1 cellular context compared by ENCODE assay signal in the genomic region with DNA sequence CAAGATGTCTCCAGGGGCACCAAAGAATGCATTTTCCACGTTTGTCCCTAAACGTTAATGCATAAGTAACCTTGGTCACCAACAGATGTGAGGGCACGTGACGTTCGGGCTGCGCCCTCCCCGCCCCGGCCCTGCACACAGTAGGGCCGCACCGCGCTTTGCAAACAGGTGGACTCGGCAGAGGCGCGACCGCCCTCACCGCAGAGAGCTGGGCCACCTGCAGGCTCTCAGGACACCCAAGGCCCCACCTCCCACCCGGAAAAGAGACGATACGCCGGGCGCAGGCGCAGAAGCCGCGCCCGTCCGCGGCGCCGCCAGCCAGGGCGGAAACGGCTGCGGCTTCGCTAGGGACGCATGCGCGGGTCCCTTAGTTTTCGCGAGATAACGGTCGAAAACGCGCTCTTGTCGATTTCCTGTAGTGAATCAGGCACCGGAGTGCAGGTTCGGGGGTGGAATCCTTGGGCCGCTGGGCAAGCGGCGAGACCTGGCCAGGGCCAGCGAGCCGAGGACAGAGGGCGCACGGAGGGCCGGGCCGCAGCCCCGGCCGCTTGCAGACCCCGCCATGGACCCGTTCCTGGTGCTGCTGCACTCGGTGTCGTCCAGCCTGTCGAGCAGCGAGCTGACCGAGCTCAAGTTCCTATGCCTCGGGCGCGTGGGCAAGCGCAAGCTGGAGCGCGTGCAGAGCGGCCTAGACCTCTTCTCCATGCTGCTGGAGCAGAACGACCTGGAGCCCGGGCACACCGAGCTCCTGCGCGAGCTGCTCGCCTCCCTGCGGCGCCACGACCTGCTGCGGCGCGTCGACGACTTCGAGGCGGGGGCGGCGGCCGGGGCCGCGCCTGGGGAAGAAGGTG.
TF ChIP-seq lines count a peak whose summit lies in the region.

A gene with protein sequence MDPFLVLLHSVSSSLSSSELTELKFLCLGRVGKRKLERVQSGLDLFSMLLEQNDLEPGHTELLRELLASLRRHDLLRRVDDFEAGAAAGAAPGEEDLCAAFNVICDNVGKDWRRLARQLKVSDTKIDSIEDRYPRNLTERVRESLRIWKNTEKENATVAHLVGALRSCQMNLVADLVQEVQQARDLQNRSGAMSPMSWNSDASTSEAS (plus strand): TSS at position 399 of the 851 bp plus-strand sequence. CDS start 164 bp downstream, at position 563.

TF ChIP-seq in HepG2, 621 proteins besides CTCF, POLR2A, EP300 and RAD21 (continued from another document and continues in another):
- TF ChIP-seq, protein P1, sequence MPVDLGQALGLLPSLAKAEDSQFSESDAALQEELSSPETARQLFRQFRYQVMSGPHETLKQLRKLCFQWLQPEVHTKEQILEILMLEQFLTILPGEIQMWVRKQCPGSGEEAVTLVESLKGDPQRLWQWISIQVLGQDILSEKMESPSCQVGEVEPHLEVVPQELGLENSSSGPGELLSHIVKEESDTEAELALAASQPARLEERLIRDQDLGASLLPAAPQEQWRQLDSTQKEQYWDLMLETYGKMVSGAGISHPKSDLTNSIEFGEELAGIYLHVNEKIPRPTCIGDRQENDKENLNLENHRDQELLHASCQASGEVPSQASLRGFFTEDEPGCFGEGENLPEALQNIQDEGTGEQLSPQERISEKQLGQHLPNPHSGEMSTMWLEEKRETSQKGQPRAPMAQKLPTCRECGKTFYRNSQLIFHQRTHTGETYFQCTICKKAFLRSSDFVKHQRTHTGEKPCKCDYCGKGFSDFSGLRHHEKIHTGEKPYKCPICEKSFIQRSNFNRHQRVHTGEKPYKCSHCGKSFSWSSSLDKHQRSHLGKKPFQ (CRISPR knock-in tag; IDR thresholded peaks at IDR 0.05; ENCODE audit: insufficient replicate concordance), result no peak
- no peak for TF ChIP-seq SRF (IDR thresholded peaks at IDR 0.05; ENCODE audit: low read depth, low read length)
- TF ChIP-seq ZNF713 (CRISPR knock-in tag; IDR thresholded peaks at IDR 0.05), result no peak
- no peak for TF ChIP-seq KAT2B (IDR thresholded peaks at IDR 0.05; ENCODE audit: borderline replicate concordance, low read depth, low read length)
- TF ChIP-seq, protein P2, sequence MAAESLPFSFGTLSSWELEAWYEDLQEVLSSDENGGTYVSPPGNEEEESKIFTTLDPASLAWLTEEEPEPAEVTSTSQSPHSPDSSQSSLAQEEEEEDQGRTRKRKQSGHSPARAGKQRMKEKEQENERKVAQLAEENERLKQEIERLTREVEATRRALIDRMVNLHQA (CRISPR knock-in tag; IDR thresholded peaks at IDR 0.05), result no peak
- TF ChIP-seq, protein P3, sequence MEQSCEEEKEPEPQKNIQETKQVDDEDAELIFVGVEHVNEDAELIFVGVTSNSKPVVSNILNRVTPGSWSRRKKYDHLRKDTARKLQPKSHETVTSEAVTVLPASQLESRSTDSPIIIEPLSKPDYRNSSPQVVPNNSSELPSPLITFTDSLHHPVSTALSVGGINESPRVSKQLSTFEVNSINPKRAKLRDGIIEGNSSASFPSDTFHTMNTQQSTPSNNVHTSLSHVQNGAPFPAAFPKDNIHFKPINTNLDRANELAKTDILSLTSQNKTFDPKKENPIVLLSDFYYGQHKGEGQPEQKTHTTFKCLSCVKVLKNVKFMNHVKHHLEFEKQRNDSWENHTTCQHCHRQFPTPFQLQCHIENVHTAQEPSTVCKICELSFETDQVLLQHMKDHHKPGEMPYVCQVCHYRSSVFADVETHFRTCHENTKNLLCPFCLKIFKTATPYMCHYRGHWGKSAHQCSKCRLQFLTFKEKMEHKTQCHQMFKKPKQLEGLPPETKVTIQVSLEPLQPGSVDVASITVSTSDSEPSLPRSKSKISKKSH (CRISPR knock-in tag; IDR thresholded peaks at IDR 0.05; ENCODE audit: borderline replicate concordance), result no peak
- TF ChIP-seq FOXP1 (IDR thresholded peaks at IDR 0.05), result no peak
- no peak for TF ChIP-seq FOXP1 (CRISPR knock-in tag; IDR thresholded peaks at IDR 0.05)
- 0 out of 2 replicates have a peak, but pooled peaks have one; percentile 59 for TF ChIP-seq ZNF670 (CRISPR knock-in tag; IDR thresholded peaks at IDR 0.05; ENCODE audit: borderline replicate concordance)
- peak; percentile 22; the same call in 1 of the 2 replicates for TF ChIP-seq DNMT1 (CRISPR knock-in tag; IDR thresholded peaks at IDR 0.05)
- TF ChIP-seq, protein P4, sequence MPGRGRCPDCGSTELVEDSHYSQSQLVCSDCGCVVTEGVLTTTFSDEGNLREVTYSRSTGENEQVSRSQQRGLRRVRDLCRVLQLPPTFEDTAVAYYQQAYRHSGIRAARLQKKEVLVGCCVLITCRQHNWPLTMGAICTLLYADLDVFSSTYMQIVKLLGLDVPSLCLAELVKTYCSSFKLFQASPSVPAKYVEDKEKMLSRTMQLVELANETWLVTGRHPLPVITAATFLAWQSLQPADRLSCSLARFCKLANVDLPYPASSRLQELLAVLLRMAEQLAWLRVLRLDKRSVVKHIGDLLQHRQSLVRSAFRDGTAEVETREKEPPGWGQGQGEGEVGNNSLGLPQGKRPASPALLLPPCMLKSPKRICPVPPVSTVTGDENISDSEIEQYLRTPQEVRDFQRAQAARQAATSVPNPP (CRISPR knock-in tag; IDR thresholded peaks at IDR 0.05), result 0 out of 2 replicates have a peak, but pooled peaks have one; percentile 83
- TF ChIP-seq ZNF567 (CRISPR knock-in tag; IDR thresholded peaks at IDR 0.05; ENCODE audit: borderline replicate concordance), result no peak
- peak; percentile 42; the same call in 1 of the 2 replicates for TF ChIP-seq RCOR2 (CRISPR knock-in tag; IDR thresholded peaks at IDR 0.05)
- no peak for TF ChIP-seq ZNF30 (CRISPR knock-in tag; IDR thresholded peaks at IDR 0.05)
- TF ChIP-seq HNF4A (CRISPR knock-in tag; IDR thresholded peaks at IDR 0.05), result 0 out of 2 replicates have a peak, but pooled peaks have one; percentile 9
- TF ChIP-seq YEATS2 (CRISPR knock-in tag; IDR thresholded peaks at IDR 0.05; ENCODE audit: borderline replicate concordance), result peak; percentile 86; the same call in 1 of the 2 replicates
- TF ChIP-seq TBP (CRISPR knock-in tag; IDR thresholded peaks at IDR 0.05), result no peak
- TF ChIP-seq NFKBIZ (CRISPR knock-in tag; IDR thresholded peaks at IDR 0.05), result 0 out of 2 replicates have a peak, but pooled peaks have one; percentile 38
- TF ChIP-seq MAF1 (CRISPR knock-in tag; IDR thresholded peaks at IDR 0.05; ENCODE audit: borderline replicate concordance), result peak; percentile 23; the same call in 1 of the 2 replicates
- no peak for TF ChIP-seq ZNF589 (CRISPR knock-in tag; conservative IDR thresholded peaks at IDR 0.05)
- peak; percentile 23; the same call in 1 of the 2 replicates for TF ChIP-seq ZNF160 (CRISPR knock-in tag; IDR thresholded peaks at IDR 0.05)
- peak; percentile 82 for TF ChIP-seq GATAD1 (CRISPR knock-in tag; IDR thresholded peaks at IDR 0.05)
- TF ChIP-seq, protein P5, sequence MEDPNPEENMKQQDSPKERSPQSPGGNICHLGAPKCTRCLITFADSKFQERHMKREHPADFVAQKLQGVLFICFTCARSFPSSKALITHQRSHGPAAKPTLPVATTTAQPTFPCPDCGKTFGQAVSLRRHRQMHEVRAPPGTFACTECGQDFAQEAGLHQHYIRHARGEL (CRISPR knock-in tag; IDR thresholded peaks at IDR 0.05), result no peak
- TF ChIP-seq ZNF598 (CRISPR knock-in tag; IDR thresholded peaks at IDR 0.05; ENCODE audit: borderline replicate concordance), result 0 out of 2 replicates have a peak, but pooled peaks have one; percentile 46
- TF ChIP-seq ZFP62 (CRISPR knock-in tag; IDR thresholded peaks at IDR 0.05), result no peak
- TF ChIP-seq HOXA3 (CRISPR knock-in tag; IDR thresholded peaks at IDR 0.05), result no peak; the same call in 1 of the 2 replicates
- no peak for TF ChIP-seq HNRNPH1 (optimal IDR thresholded peaks at IDR 0.05; ENCODE audit: low read depth, low read length)
- no peak for TF ChIP-seq ZNF317 (CRISPR knock-in tag; IDR thresholded peaks at IDR 0.05)
- TF ChIP-seq ZNF547 (CRISPR knock-in tag; IDR thresholded peaks at IDR 0.05), result no peak
- no peak for TF ChIP-seq SIN3B (IDR thresholded peaks at IDR 0.05; ENCODE audit: low read length)
- no peak for TF ChIP-seq ZKSCAN8 (CRISPR knock-in tag; IDR thresholded peaks at IDR 0.05; ENCODE audit: borderline replicate concordance)
- TF ChIP-seq, protein P6, sequence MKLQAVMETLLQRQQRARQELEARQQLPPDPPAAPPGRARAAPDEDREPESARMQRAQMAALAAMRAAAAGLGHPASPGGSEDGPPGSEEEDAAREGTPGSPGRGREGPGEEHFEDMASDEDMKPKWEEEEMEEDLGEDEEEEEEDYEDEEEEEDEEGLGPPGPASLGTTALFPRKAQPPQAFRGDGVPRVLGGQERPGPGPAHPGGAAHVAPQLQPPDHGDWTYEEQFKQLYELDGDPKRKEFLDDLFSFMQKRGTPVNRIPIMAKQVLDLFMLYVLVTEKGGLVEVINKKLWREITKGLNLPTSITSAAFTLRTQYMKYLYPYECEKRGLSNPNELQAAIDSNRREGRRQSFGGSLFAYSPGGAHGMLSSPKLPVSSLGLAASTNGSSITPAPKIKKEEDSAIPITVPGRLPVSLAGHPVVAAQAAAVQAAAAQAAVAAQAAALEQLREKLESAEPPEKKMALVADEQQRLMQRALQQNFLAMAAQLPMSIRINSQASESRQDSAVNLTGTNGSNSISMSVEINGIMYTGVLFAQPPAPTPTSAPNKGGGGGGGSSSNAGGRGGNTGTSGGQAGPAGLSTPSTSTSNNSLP (IDR thresholded peaks at IDR 0.05; ENCODE audit: low read depth, low read length), result no peak
- TF ChIP-seq, protein P7, sequence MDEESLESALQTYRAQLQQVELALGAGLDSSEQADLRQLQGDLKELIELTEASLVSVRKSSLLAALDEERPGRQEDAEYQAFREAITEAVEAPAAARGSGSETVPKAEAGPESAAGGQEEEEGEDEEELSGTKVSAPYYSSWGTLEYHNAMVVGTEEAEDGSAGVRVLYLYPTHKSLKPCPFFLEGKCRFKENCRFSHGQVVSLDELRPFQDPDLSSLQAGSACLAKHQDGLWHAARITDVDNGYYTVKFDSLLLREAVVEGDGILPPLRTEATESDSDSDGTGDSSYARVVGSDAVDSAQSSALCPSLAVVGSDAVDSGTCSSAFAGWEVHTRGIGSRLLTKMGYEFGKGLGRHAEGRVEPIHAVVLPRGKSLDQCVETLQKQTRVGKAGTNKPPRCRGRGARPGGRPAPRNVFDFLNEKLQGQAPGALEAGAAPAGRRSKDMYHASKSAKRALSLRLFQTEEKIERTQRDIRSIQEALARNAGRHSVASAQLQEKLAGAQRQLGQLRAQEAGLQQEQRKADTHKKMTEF (CRISPR knock-in tag; IDR thresholded peaks at IDR 0.05), result peak; percentile 81; the same call in 1 of the 2 replicates
- TF ChIP-seq NPAS2 (CRISPR knock-in tag; IDR thresholded peaks at IDR 0.05; ENCODE audit: borderline replicate concordance), result no peak
- peak; percentile 84 for TF ChIP-seq ZNF747 (CRISPR knock-in tag; IDR thresholded peaks at IDR 0.05; ENCODE audit: borderline replicate concordance)
- no peak for TF ChIP-seq KLF6 (CRISPR knock-in tag; IDR thresholded peaks at IDR 0.05)
- TF ChIP-seq YEATS4 (CRISPR knock-in tag; IDR thresholded peaks at IDR 0.05; ENCODE audit: borderline replicate concordance), result peak; percentile 89
- TF ChIP-seq, protein P8, sequence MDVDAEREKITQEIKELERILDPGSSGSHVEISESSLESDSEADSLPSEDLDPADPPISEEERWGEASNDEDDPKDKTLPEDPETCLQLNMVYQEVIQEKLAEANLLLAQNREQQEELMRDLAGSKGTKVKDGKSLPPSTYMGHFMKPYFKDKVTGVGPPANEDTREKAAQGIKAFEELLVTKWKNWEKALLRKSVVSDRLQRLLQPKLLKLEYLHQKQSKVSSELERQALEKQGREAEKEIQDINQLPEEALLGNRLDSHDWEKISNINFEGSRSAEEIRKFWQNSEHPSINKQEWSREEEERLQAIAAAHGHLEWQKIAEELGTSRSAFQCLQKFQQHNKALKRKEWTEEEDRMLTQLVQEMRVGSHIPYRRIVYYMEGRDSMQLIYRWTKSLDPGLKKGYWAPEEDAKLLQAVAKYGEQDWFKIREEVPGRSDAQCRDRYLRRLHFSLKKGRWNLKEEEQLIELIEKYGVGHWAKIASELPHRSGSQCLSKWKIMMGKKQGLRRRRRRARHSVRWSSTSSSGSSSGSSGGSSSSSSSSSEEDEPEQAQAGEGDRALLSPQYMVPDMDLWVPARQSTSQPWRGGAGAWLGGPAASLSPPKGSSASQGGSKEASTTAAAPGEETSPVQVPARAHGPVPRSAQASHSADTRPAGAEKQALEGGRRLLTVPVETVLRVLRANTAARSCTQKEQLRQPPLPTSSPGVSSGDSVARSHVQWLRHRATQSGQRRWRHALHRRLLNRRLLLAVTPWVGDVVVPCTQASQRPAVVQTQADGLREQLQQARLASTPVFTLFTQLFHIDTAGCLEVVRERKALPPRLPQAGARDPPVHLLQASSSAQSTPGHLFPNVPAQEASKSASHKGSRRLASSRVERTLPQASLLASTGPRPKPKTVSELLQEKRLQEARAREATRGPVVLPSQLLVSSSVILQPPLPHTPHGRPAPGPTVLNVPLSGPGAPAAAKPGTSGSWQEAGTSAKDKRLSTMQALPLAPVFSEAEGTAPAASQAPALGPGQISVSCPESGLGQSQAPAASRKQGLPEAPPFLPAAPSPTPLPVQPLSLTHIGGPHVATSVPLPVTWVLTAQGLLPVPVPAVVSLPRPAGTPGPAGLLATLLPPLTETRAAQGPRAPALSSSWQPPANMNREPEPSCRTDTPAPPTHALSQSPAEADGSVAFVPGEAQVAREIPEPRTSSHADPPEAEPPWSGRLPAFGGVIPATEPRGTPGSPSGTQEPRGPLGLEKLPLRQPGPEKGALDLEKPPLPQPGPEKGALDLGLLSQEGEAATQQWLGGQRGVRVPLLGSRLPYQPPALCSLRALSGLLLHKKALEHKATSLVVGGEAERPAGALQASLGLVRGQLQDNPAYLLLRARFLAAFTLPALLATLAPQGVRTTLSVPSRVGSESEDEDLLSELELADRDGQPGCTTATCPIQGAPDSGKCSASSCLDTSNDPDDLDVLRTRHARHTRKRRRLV (CRISPR knock-in tag; IDR thresholded peaks at IDR 0.05), result no peak
- TF ChIP-seq KDM2A (CRISPR knock-in tag; IDR thresholded peaks at IDR 0.05; ENCODE audit: borderline replicate concordance, low read depth), result peak; percentile 59
- TF ChIP-seq, protein P9, sequence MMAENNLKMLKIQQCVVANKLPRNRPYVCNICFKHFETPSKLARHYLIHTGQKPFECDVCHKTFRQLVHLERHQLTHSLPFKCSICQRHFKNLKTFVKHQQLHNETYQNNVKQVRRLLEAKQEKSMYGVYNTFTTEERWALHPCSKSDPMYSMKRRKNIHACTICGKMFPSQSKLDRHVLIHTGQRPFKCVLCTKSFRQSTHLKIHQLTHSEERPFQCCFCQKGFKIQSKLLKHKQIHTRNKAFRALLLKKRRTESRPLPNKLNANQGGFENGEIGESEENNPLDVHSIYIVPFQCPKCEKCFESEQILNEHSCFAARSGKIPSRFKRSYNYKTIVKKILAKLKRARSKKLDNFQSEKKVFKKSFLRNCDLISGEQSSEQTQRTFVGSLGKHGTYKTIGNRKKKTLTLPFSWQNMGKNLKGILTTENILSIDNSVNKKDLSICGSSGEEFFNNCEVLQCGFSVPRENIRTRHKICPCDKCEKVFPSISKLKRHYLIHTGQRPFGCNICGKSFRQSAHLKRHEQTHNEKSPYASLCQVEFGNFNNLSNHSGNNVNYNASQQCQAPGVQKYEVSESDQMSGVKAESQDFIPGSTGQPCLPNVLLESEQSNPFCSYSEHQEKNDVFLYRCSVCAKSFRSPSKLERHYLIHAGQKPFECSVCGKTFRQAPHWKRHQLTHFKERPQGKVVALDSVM (CRISPR knock-in tag; IDR thresholded peaks at IDR 0.05), result no peak
